Comparison of ENCODE assay signal across 19 cellular contexts in genomic region chrX:1358793-1359476, GRCh38. TPM values are rescaled to one million over a fixed set of nuclear protein-coding genes. Genes with fewer than 3 reads are reported as not detected.
DNase-seq lines count a peak whose midpoint lies in the region; ATAC-seq, FAIRE-seq and TF ChIP-seq lines count a peak whose summit lies in the region.
"Had no signal": no experiment of that assay in that cellular context is flagged by ENCODE, and none has a peak within 500 bp of the region (broad histone marks: within the 10 kb centered on the region; RNA-seq: fewer than 3 reads in every experiment).

No MANE protein-coding gene starts in this region.

- H3K27ac Mint-ChIP-seq in GM23338 = no peak overlapping the region
- peak overlapping the region; percentile 50 for H3K27ac Mint-ChIP-seq in central memory CD8-positive, alpha-beta T cell (ENCODE audit: low read depth)
- peak overlapping the region; percentile 30 for H3K27ac Mint-ChIP-seq in nephron progenitor cell

- no peaks in the 10 kb centered on the region for H3K9me3 ChIP-seq in A549
- H3K9me3 ChIP-seq: SK-N-SH had no signal

- H3F3A ChIP-seq in GM23338 (replicated peaks; ENCODE audit: low read depth) = peaks cover 4% of the 10 kb centered on the region; the same call in 1 of the 2 replicates

- CTCF ChIA-PET in A549 (lab: Yijun Ruan, JAX) = no interaction called here

- no peak for FAIRE-seq in A549 (lab: Jason Lieb, UNC)
- FAIRE-seq: A204.1, RCC 7860 had no signal

- H3K4me1 ChIP-seq in A549 = no peaks in the 10 kb centered on the region
- peaks cover 8% of the 10 kb centered on the region for H3K4me1 ChIP-seq in GM23338 (ENCODE audit: insufficient read depth)

- intact Hi-C loops in Right ventricle myocardium superior (cut with DNase I) = no loop called here

- no peaks in the 10 kb centered on the region for H4K20me1 ChIP-seq in GM23338 (replicated peaks; ENCODE audit: insufficient read depth)

- no peak for DNase-seq in A549 (ENCODE audit: low read depth in 1 of 2, low spot score in 1 of 2)
- DNase-seq in GM23338 (ENCODE audit: low spot score) = no peak
- no peak for DNase-seq in central memory CD8-positive, alpha-beta T cell (ENCODE audit: low spot score in 2 of 2)
- no peak for DNase-seq in nephron progenitor cell
- DNase-seq in COLO829 (ENCODE audit: low spot score) = no peak
- DNase-seq in Right ventricle myocardium superior = no peak
- DNase-seq: CD4-positive, alpha-beta memory T cell; GOT3; NCI-H1105; NCI-H2081; NCI-H510A; NCI-H774; SHP77; SK-N-SH had no signal

- ATAC-seq in A549 = peak; percentile 27 to 43; a peak in 2 of 6 replicates
- ATAC-seq in GM23338 = peak; percentile 20; the same call in 2 of the 3 replicates
- ATAC-seq in central memory CD8-positive, alpha-beta T cell (replicated peaks; ENCODE audit: extremely low read depth, poor library complexity, severe bottlenecking) = no peak
- ATAC-seq in HG03457 (IDR thresholded peaks at IDR 0.05; ENCODE audit: unreplicated experiment) = no peak
- ATAC-seq in Right ventricle myocardium superior (ENCODE audit: poor library complexity) = no peak
- ATAC-seq in GM18909 (IDR thresholded peaks at IDR 0.05; ENCODE audit: poor library complexity, unreplicated experiment) = no peak

- no peaks in the 10 kb centered on the region for H3K27me3 ChIP-seq in GM23338 (ENCODE audit: insufficient read depth)

- H3K4me3 Mint-ChIP-seq in GM23338 (no peak overlapping the region), nephron progenitor cell (no peak overlapping the region)
- no peak overlapping the region for H3K4me3 Mint-ChIP-seq in central memory CD8-positive, alpha-beta T cell
- H3K4me3 Mint-ChIP-seq: CD4-positive, alpha-beta memory T cell had no signal

- no peak overlapping the region for H3K27ac ChIP-seq in A549
- H3K27ac ChIP-seq in GM23338 (ENCODE audit: low read depth) = no peak overlapping the region

- TF ChIP-seq RAD21 in A549 (conservative IDR thresholded peaks at IDR 0.05 in 1 of 2, IDR thresholded peaks at IDR 0.05 in 1 of 2) = no peak

- no peak overlapping the region for H2AFZ ChIP-seq in GM23338

- POLR2A ChIA-PET in A549 (lab: Yijun Ruan, JAX) = no interaction called here

- TF ChIP-seq EP300 in A549 (IDR thresholded peaks at IDR 0.05) = no peak

- no peaks in the 10 kb centered on the region for H3K79me2 ChIP-seq in GM23338 (replicated peaks; ENCODE audit: insufficient read depth)

- no peak overlapping the region for H3K4me3 ChIP-seq in A549
- no peak overlapping the region for H3K4me3 ChIP-seq in GM23338

- no peak for TF ChIP-seq POLR2A in A549 (IDR thresholded peaks at IDR 0.05; ENCODE audit: low read length)

- peaks cover 59% of the 10 kb centered on the region for H3K36me3 Mint-ChIP-seq in GM23338 (ENCODE audit: low read depth)
- peaks cover 20% of the 10 kb centered on the region for H3K36me3 Mint-ChIP-seq in central memory CD8-positive, alpha-beta T cell (ENCODE audit: insufficient read depth)
- H3K36me3 Mint-ChIP-seq in nephron progenitor cell (ENCODE audit: low read depth) = peaks cover 59% of the 10 kb centered on the region

- no peak for TF ChIP-seq CTCF in A549 (IDR thresholded peaks at IDR 0.05)
- TF ChIP-seq CTCF in GM23338 (conservative IDR thresholded peaks at IDR 0.05; ENCODE audit: low read depth in 2 of 2) = no peak
- TF ChIP-seq CTCF in nephron progenitor cell (IDR thresholded peaks at IDR 0.05) = no peak

- H3K27me3 Mint-ChIP-seq in GM23338 (ENCODE audit: insufficient read depth, low read depth, poor library complexity) = peaks cover 9% of the 10 kb centered on the region
- no peaks in the 10 kb centered on the region for H3K27me3 Mint-ChIP-seq in central memory CD8-positive, alpha-beta T cell
- H3K27me3 Mint-ChIP-seq in nephron progenitor cell (ENCODE audit: low read depth, poor library complexity) = peaks cover 3% of the 10 kb centered on the region
- H3K27me3 Mint-ChIP-seq: CD4-positive, alpha-beta memory T cell had no signal

- H3K4me2 ChIP-seq in A549 (no peak overlapping the region), GM23338 (no peak overlapping the region)
- H3K4me2 ChIP-seq: SK-N-SH had no signal

- H3K9me3 Mint-ChIP-seq in GM23338 = peaks cover 46% of the 10 kb centered on the region
- no peaks in the 10 kb centered on the region for H3K9me3 Mint-ChIP-seq in central memory CD8-positive, alpha-beta T cell
- peaks cover 17% of the 10 kb centered on the region for H3K9me3 Mint-ChIP-seq in nephron progenitor cell

- H3K4me1 Mint-ChIP-seq in GM23338 = peaks cover 9% of the 10 kb centered on the region; the same call in 2 of the 3 replicates
- H3K4me1 Mint-ChIP-seq in central memory CD8-positive, alpha-beta T cell = no peaks in the 10 kb centered on the region
- H3K4me1 Mint-ChIP-seq in nephron progenitor cell = peaks cover 15% of the 10 kb centered on the region

- WGBS in A549 (ENCODE audit: missing lambda C conversion rate) = 77% methylated on average over 6 of the region's 6 CpGs

- H3K9me2 ChIP-seq in GM23338 (ENCODE audit: insufficient read depth) = no peaks in the 10 kb centered on the region
- H3K9me2 ChIP-seq: SK-N-SH had no signal

- H3K36me3 ChIP-seq in GM23338 (ENCODE audit: insufficient read depth) = 0 out of 2 replicates have a peak, but pooled peaks cover 10% of the 10 kb centered on the region

TF ChIP-seq in A549, 52 proteins besides CTCF, POLR2A, EP300 and RAD21 (continues in another document):
- TF ChIP-seq GATA3 (IDR thresholded peaks at IDR 0.05; ENCODE audit: borderline replicate concordance) = no peak
- no peak for TF ChIP-seq SREBF2 (IDR thresholded peaks at IDR 0.05)
- TF ChIP-seq NFE2L2 (conservative IDR thresholded peaks at IDR 0.05; ENCODE audit: low read length) = no peak
- no peak for TF ChIP-seq TFCP2L1 (CRISPR knock-in tag; IDR thresholded peaks at IDR 0.05)
- TF ChIP-seq EHF (CRISPR knock-in tag; IDR thresholded peaks at IDR 0.05) = no peak
- no peak for TF ChIP-seq ZNF302 (CRISPR knock-in tag; IDR thresholded peaks at IDR 0.05)
- TF ChIP-seq RCOR1 (IDR thresholded peaks at IDR 0.05; ENCODE audit: low read depth, low read length) = no peak
- TF ChIP-seq KDM1A (IDR thresholded peaks at IDR 0.05; ENCODE audit: low read depth) = no peak
- TF ChIP-seq ZC3H11A (IDR thresholded peaks at IDR 0.05) = no peak
- no peak for TF ChIP-seq MAZ (IDR thresholded peaks at IDR 0.05; ENCODE audit: borderline replicate concordance, low read depth, low read length)

TF ChIP-seq in GM23338, 12 proteins besides CTCF, POLR2A, EP300 and RAD21 (continues in another document):
- no peak for TF ChIP-seq NANOG (IDR thresholded peaks at IDR 0.05; ENCODE audit: borderline replicate concordance)
- TF ChIP-seq POLR2AphosphoS5 (IDR thresholded peaks at IDR 0.05; ENCODE audit: low read depth) = no peak
- TF ChIP-seq ZNF114 (CRISPR knock-in tag; IDR thresholded peaks at IDR 0.05) = no peak
- TF ChIP-seq JUNB (IDR thresholded peaks at IDR 0.05; ENCODE audit: unreplicated experiment) = no peak
- no peak for TF ChIP-seq STAT1 (IDR thresholded peaks at IDR 0.05; ENCODE audit: unreplicated experiment)
- no peak for TF ChIP-seq EZH2 (IDR thresholded peaks at IDR 0.05; ENCODE audit: low read depth, unreplicated experiment)
- no peak for TF ChIP-seq ZNF331 (CRISPR knock-in tag; IDR thresholded peaks at IDR 0.05; ENCODE audit: low read depth)
- TF ChIP-seq CREB1 (CRISPR knock-in tag; IDR thresholded peaks at IDR 0.05; ENCODE audit: low read depth) = no peak
- TF ChIP-seq ETS1 (IDR thresholded peaks at IDR 0.05) = no peak

RNA-seq across cellular contexts. Expression of gene IL3RA, which starts 22.4 kb away (rescaled TPM):
- 0.28 and 0.31 TPM in 2 replicates for polyA plus RNA-seq in A549 (2011; rRNA removed)
- 0.07 and 0.12 TPM in 2 replicates for polyA plus RNA-seq in A549 (2012; cell fraction: cytosol; rRNA removed)
- 0.14 and 0.15 TPM in 2 replicates for polyA plus RNA-seq in A549 (2012; cell fraction: nucleus; rRNA removed)
- 0.05 to 0.12 TPM in 2 of 3 replicates, not detected in the other for polyA plus RNA-seq in A549 (2017; fragmentation: RNase III; extraction: RNeasy Plus Mini Kit Qiagen cat#74134 plus additional on column Dnase treatment)
- polyA minus RNA-seq in A549 (2011; rRNA and poly(A)+ RNA removed) = 0.19 and 0.50 TPM in 2 replicates
- 0.39 TPM in 1 of 2 replicates, not detected in the other for total RNA-seq in GM23338 (2014; rRNA removed; shearing (Covaris generic))
- polyA plus RNA-seq in GM23338 (2016; fragmentation: Nextera tagmentation; extraction: Ambion mirVana) = 0.78 and 0.86 TPM in 2 replicates
- 6.4 TPM for total RNA-seq in Right ventricle myocardium superior
- total RNA-seq: OCI-LY7 had no signal
- polyA plus RNA-seq: SK-N-SH had no signal

RNA-seq across cellular contexts. Expression of gene SLC25A6, which starts 33.0 kb away (rescaled TPM):
- polyA plus RNA-seq in A549 (2011; rRNA removed) (252 and 291 TPM in 2 replicates), A549 (2017; fragmentation: RNase III; extraction: RNeasy Plus Mini Kit Qiagen cat#74134 plus additional on column Dnase treatment) (439 to 448 TPM (median 446 TPM) in 3 replicates), GM23338 (2016; fragmentation: Nextera tagmentation; extraction: Ambion mirVana) (358 TPM in 2 replicates)
- polyA plus RNA-seq in A549 (2012; cell fraction: cytosol; rRNA removed) = 933 and 1,036 TPM in 2 replicates
- polyA plus RNA-seq in A549 (2012; cell fraction: nucleus; rRNA removed) = 681 and 864 TPM in 2 replicates
- 205 and 259 TPM in 2 replicates for polyA minus RNA-seq in A549 (2011; rRNA and poly(A)+ RNA removed)
- 394 and 486 TPM in 2 replicates for total RNA-seq in GM23338 (2014; rRNA removed; shearing (Covaris generic))
- 141 TPM for total RNA-seq in Right ventricle myocardium superior

Comparison
In these comparisons a context has a peak if more than half of its experiments do, and no peak if none do; other contexts are left out.
1. ATAC-seq: peak in A549 (2 of 2) and GM23338 (single experiment); none in central memory CD8-positive, alpha-beta T cell (single experiment), HG03457 (single experiment), Right ventricle myocardium superior (single experiment) and GM18909 (single experiment).